Comparison of ENCODE assay signal across 9 cellular contexts in genomic region chr18:5600376-5601071, GRCh38. TPM values are rescaled to one million over a fixed set of nuclear protein-coding genes. Genes with fewer than 3 reads are reported as not detected.
A peak's percentile ranks its signal among the peaks of the same experiment; 100 is the strongest.
DNase-seq lines count a peak whose midpoint lies in the region; ATAC-seq and TF ChIP-seq lines count a peak whose summit lies in the region.
"Had no signal": no experiment of that assay in that cellular context is flagged by ENCODE, and none has a peak within 500 bp of the region (broad histone marks: within the 10 kb centered on the region; RNA-seq: fewer than 3 reads in every experiment).

No MANE protein-coding gene starts in this region.

- CTCF ChIA-PET in WTC11 (lab: Charles Lee), result interaction anchor here (0.8 to 1.3 kb wide), 11 partner anchors 15 to 619 kb away, joined by 3 to 10 read pairs (median 3); no protein-coding TSS in a partner anchor

- H2AFZ ChIP-seq in Karpas-422 (ENCODE audit: low read length), result no peak overlapping the region

- H3K79me2 ChIP-seq in Karpas-422 (ENCODE audit: low read length), result no peaks in the 10 kb centered on the region

- H3K27ac Mint-ChIP-seq in CD14-positive monocyte (no peak overlapping the region), WTC11 (no peak overlapping the region)

- intact Hi-C loops in CD14-positive monocyte (cut with micrococcal nuclease) (no loop called here), left lung (cut with DNase I) (loop anchor here in 1 of 2 donors (5.0 kb wide), 1 partner anchor 242 kb away; no protein-coding TSS in a partner anchor)

- H3K9me3 Mint-ChIP-seq in CD14-positive monocyte, result no peaks in the 10 kb centered on the region
- H3K9me3 Mint-ChIP-seq in WTC11, result no peaks in the 10 kb centered on the region

- no peaks in the 10 kb centered on the region for H3K9me2 ChIP-seq in Karpas-422 (replicated peaks; ENCODE audit: insufficient read depth, low read length)

- no peaks in the 10 kb centered on the region for H3K36me3 Mint-ChIP-seq in CD14-positive monocyte
- H3K36me3 Mint-ChIP-seq in WTC11, result no peaks in the 10 kb centered on the region

- H3K27me3 Mint-ChIP-seq in CD14-positive monocyte (ENCODE audit: low read depth in 3 of 3) (peaks cover 2 to 22% (median 7%) of the 10 kb centered on the region in 3 donors), WTC11 (ENCODE audit: low read depth) (no peaks in the 10 kb centered on the region)

- H3K4me1 Mint-ChIP-seq in CD14-positive monocyte (no peaks in the 10 kb centered on the region), WTC11 (peaks cover 16% of the 10 kb centered on the region)

- no peak overlapping the region for H3K9ac ChIP-seq in Karpas-422 (ENCODE audit: low read length)

- DNase-seq in CD14-positive monocyte (ENCODE audit: low spot score), result no peak
- peak; percentile 64 for DNase-seq in Karpas-422
- no peak for DNase-seq in WTC11 (ENCODE audit: low spot score)
- DNase-seq in left lung, result no peak
- DNase-seq in MG63, result no peak
- no peak for DNase-seq in stimulated activated CD8-positive, alpha-beta memory T cell treated with anti-CD3 and anti-CD28 coated beads, Interleukin-4, amount 100 ng/mL, for 48 hours
- DNase-seq: SW 1271 had no signal

- ATAC-seq in WTC11 (no peak), left lung (peak; percentile 76), HG02970 (IDR thresholded peaks at IDR 0.05; ENCODE audit: low FRiP score, unreplicated experiment) (no peak), HG03097 (IDR thresholded peaks at IDR 0.05; ENCODE audit: low FRiP score, unreplicated experiment) (no peak)

- no peaks in the 10 kb centered on the region for H3K4me1 ChIP-seq in Karpas-422 (ENCODE audit: low read length)
- no peaks in the 10 kb centered on the region for H3K4me1 ChIP-seq in left lung

- TF ChIP-seq CTCF in CD14-positive monocyte (IDR thresholded peaks at IDR 0.05) (peak; percentile 42), WTC11 (IDR thresholded peaks at IDR 0.05) (0 out of 2 replicates have a peak, but pooled peaks have one; percentile 10), left lung (IDR thresholded peaks at IDR 0.05) (peak in 1 of 2 donors; percentile 35)

- H3K36me3 ChIP-seq in Karpas-422 (ENCODE audit: insufficient read depth, low read length) (no peaks in the 10 kb centered on the region), left lung (no peaks in the 10 kb centered on the region), MG63 (no peaks in the 10 kb centered on the region)

- POLR2A ChIA-PET in WTC11 (lab: Charles Lee), result interaction anchor here (0.7 kb wide), 1 partner anchor 9 kb away, joined by 3 read pairs; no protein-coding TSS in a partner anchor

- H3K4me3 Mint-ChIP-seq in CD14-positive monocyte, result no peak overlapping the region
- H3K4me3 Mint-ChIP-seq in WTC11, result no peak overlapping the region

- H4K20me1 ChIP-seq in Karpas-422 (ENCODE audit: insufficient read depth, low read depth, low read length), result no peaks in the 10 kb centered on the region

- H3K4me3 ChIP-seq in Karpas-422 (ENCODE audit: low read length) (no peak overlapping the region), left lung (no peak overlapping the region), MG63 (no peak overlapping the region)

- H3K27ac ChIP-seq in Karpas-422 (ENCODE audit: low read length) (no peak overlapping the region), left lung (no peak overlapping the region)

- H3K4me2 ChIP-seq in Karpas-422 (ENCODE audit: low read depth, low read length, poor library complexity, severe bottlenecking), result no peak overlapping the region

- H3K27me3 ChIP-seq in Karpas-422 (ENCODE audit: low read length) (no peaks in the 10 kb centered on the region), left lung (no peaks in the 10 kb centered on the region), MG63 (no peaks in the 10 kb centered on the region; the same call in 1 of the 2 replicates)

- H3K9me3 ChIP-seq in Karpas-422 (ENCODE audit: low read length) (no peaks in the 10 kb centered on the region), left lung (no peaks in the 10 kb centered on the region), MG63 (no peaks in the 10 kb centered on the region)

TF ChIP-seq in WTC11, 78 proteins besides CTCF, POLR2A, EP300 and RAD21:
- TF ChIP-seq ZNF423 (CRISPR knock-in tag; IDR thresholded peaks at IDR 0.05) (no peak), ELF4 (CRISPR knock-in tag; IDR thresholded peaks at IDR 0.05; ENCODE audit: low read depth) (no peak), ZNF671 (CRISPR knock-in tag; IDR thresholded peaks at IDR 0.05) (no peak), NR2C2 (CRISPR knock-in tag; IDR thresholded peaks at IDR 0.05) (no peak), NR3C1 (CRISPR knock-in tag; conservative IDR thresholded peaks at IDR 0.05; ENCODE audit: low read depth) (no peak), IRF1 (CRISPR knock-in tag; IDR thresholded peaks at IDR 0.05) (no peak), E2F4 (CRISPR knock-in tag; IDR thresholded peaks at IDR 0.05; ENCODE audit: borderline replicate concordance, low read depth) (no peak), RORB (CRISPR knock-in tag; IDR thresholded peaks at IDR 0.05) (no peak), SMAD3 (CRISPR knock-in tag; IDR thresholded peaks at IDR 0.05; ENCODE audit: borderline replicate concordance) (no peak), CDX4 (CRISPR knock-in tag; IDR thresholded peaks at IDR 0.05; ENCODE audit: borderline replicate concordance) (no peak), FOXK1 (CRISPR knock-in tag; IDR thresholded peaks at IDR 0.05) (no peak)

RNA-seq across cellular contexts. Expression of gene EPB41L3, which starts 56.7 kb away (rescaled TPM):
- polyA plus RNA-seq in CD14-positive monocyte, result 10 to 100 TPM; 25.2 to 56.6 TPM
- total RNA-seq in Karpas-422 (2014; rRNA removed; shearing (Covaris generic); ENCODE audit: low replicate concordance), result not detected in 2 replicates
- 20.1 to 20.6 TPM (median 20.1 TPM) in 3 replicates for total RNA-seq in WTC11 (2021)
- 10 to 100 TPM; 79.7 to 98.7 TPM for total RNA-seq in left lung
- not detected in 2 replicates for total RNA-seq in MG63 (2014; rRNA removed; shearing (Covaris generic); ENCODE audit: low replicate concordance)

Comparison
In these comparisons a context has a peak if more than half of its experiments do, and no peak if none do; other contexts are left out.
1. RNA of gene EPB41L3, which starts 56.7 kb away (total RNA-seq): 79.7 to 98.7 TPM in left lung and 20.1 to 20.6 TPM in WTC11; not detected in Karpas-422 and not detected in MG63; every median in the first group is over 10 times any median in the second.